Comparison of ENCODE assay signal across 20 cellular contexts in genomic region chr6:96450760-96451116, GRCh38.
"Had no signal": no experiment of that assay in that cellular context is flagged by ENCODE, and none has a peak within 500 bp of the region (broad histone marks: within the 10 kb centered on the region; RNA-seq: fewer than 3 reads in every experiment).

No MANE protein-coding gene starts in this region.

- H3K27me3 Mint-ChIP-seq: stimulated activated naive B cell treated with anti-CD40 and anti-IgM and Interleukin-4, amounts not matched to agents 10 μg/mL and 1 μg/mL and 100 μg/mL, for 72 hours; stimulated activated naive CD8-positive, alpha-beta T cell treated with anti-CD3 and anti-CD28 coated beads, Interleukin-15, amount 100 ng/mL, for 72 hours had no signal

- H3K27ac ChIP-seq: coronary artery, hepatocyte, parathyroid adenoma, prostate gland, skin epidermis, thoracic aorta had no signal

- H2AFZ ChIP-seq: hepatocyte, parathyroid adenoma had no signal

- DNase-seq: effector CD4-positive, alpha-beta T cell; endodermal cell; erythroblast; foreskin melanocyte; kidney; naive thymus-derived CD8-positive, alpha-beta T cell; occipital lobe; stimulated activated CD4-positive, alpha-beta T cell treated with anti-CD3 and anti-CD28 coated beads, Interleukin-2, amount 100 ng/mL, for 24 hours; stimulated activated CD4-positive, alpha-beta T cell treated with anti-CD3 and anti-CD28 coated beads, Interleukin-4, amount 100 ng/mL, for 4 hours; stimulated activated naive B cell treated with anti-CD40 and anti-IgM and Interleukin-4, amounts not matched to agents 10 μg/mL and 1 μg/mL and 100 μg/mL, for 72 hours; stimulated activated naive CD8-positive, alpha-beta T cell treated with anti-CD3 and anti-CD28 coated beads, Interleukin-15, amount 100 ng/mL, for 72 hours; trophoblast cell had no signal

- H3K4me3 ChIP-seq: coronary artery, hepatocyte, mucosa of descending colon, prostate gland, skin epidermis, thoracic aorta had no signal

- H3K27ac Mint-ChIP-seq: endodermal cell; naive thymus-derived CD8-positive, alpha-beta T cell; stimulated activated naive B cell treated with anti-CD40 and anti-IgM and Interleukin-4, amounts not matched to agents 10 μg/mL and 1 μg/mL and 100 μg/mL, for 72 hours; stimulated activated naive CD8-positive, alpha-beta T cell treated with anti-CD3 and anti-CD28 coated beads, Interleukin-15, amount 100 ng/mL, for 72 hours had no signal

- H3K4me1 ChIP-seq: parathyroid adenoma, prostate gland had no signal

- H3K9ac ChIP-seq: parathyroid adenoma had no signal

- H3K36me3 Mint-ChIP-seq: stimulated activated naive B cell treated with anti-CD40 and anti-IgM and Interleukin-4, amounts not matched to agents 10 μg/mL and 1 μg/mL and 100 μg/mL, for 72 hours had no signal

- ATAC-seq: mucosa of descending colon; naive thymus-derived CD8-positive, alpha-beta T cell; stimulated activated naive B cell treated with anti-CD40 and anti-IgM and Interleukin-4, amounts not matched to agents 10 μg/mL and 1 μg/mL and 100 μg/mL, for 72 hours; stimulated activated naive CD8-positive, alpha-beta T cell treated with anti-CD3 and anti-CD28 coated beads, Interleukin-15, amount 100 ng/mL, for 72 hours had no signal

- H3K79me2 ChIP-seq: hepatocyte, parathyroid adenoma had no signal

- H3K36me3 ChIP-seq: prostate gland, thoracic aorta had no signal

- H3K4me3 Mint-ChIP-seq: endodermal cell; naive thymus-derived CD8-positive, alpha-beta T cell; neural crest cell; stimulated activated naive B cell treated with anti-CD40 and anti-IgM and Interleukin-4, amounts not matched to agents 10 μg/mL and 1 μg/mL and 100 μg/mL, for 72 hours; stimulated activated naive CD8-positive, alpha-beta T cell treated with anti-CD3 and anti-CD28 coated beads, Interleukin-15, amount 100 ng/mL, for 72 hours had no signal

- H3K9me3 Mint-ChIP-seq: neural crest cell had no signal

- H3K27me3 ChIP-seq: hepatocyte had no signal

- H3K4me1 Mint-ChIP-seq: stimulated activated naive B cell treated with anti-CD40 and anti-IgM and Interleukin-4, amounts not matched to agents 10 μg/mL and 1 μg/mL and 100 μg/mL, for 72 hours; stimulated activated naive CD8-positive, alpha-beta T cell treated with anti-CD3 and anti-CD28 coated beads, Interleukin-15, amount 100 ng/mL, for 72 hours had no signal

- H3K9me3 ChIP-seq: mucosa of descending colon, prostate gland, thoracic aorta had no signal
